In genomic region chr5:34833090-34833489, GRCh38 we compare ENCODE assay signal across 2 cellular contexts.
TF ChIP-seq lines count a peak whose summit lies in the region.

No MANE protein-coding gene starts in this region.

TF ChIP-seq in IMR-90, 13 proteins besides CTCF, POLR2A, EP300 and RAD21:
- TF ChIP-seq USF2 (IDR thresholded peaks at IDR 0.05; ENCODE audit: low read depth, low read length) (no peak), ELK1 (IDR thresholded peaks at IDR 0.05; ENCODE audit: borderline replicate concordance, low read depth, low read length) (no peak), FOS (IDR thresholded peaks at IDR 0.05; ENCODE audit: low read depth, low read length) (no peak), MXI1 (IDR thresholded peaks at IDR 0.05; ENCODE audit: borderline replicate concordance, low read depth, low read length) (no peak)
TF ChIP-seq in IMR-90: peak in this region for 0.

TF ChIP-seq in endothelial cell of umbilical vein, 7 proteins besides CTCF, POLR2A, EP300 and RAD21:
- TF ChIP-seq EZH2 (IDR thresholded peaks at IDR 0.05; ENCODE audit: borderline replicate concordance, low read depth, low read length, severe bottlenecking) (no peak), POLR2AphosphoS5 (IDR thresholded peaks at IDR 0.05; ENCODE audit: insufficient read depth, low read depth, low read length) (no peak), JUN (IDR thresholded peaks at IDR 0.05; ENCODE audit: borderline replicate concordance, insufficient read depth, insufficient read length, low read depth) (no peak), MAX (IDR thresholded peaks at IDR 0.05; ENCODE audit: insufficient read depth, insufficient read length) (no peak), MYC (IDR thresholded peaks at IDR 0.05; ENCODE audit: low read depth, low read length) (no peak), FOS (IDR thresholded peaks at IDR 0.05; ENCODE audit: borderline replicate concordance, insufficient read depth, low read length) (no peak), GATA2 (IDR thresholded peaks at IDR 0.05; ENCODE audit: insufficient read depth, insufficient read length, low read depth, low read length) (no peak)
